In genomic region chr13:109939838-109940237, GRCh38 we compare ENCODE assay signal across 34 cellular contexts.
"Had no signal": no experiment of that assay in that cellular context is flagged by ENCODE, and none has a peak within 500 bp of the region (broad histone marks: within the 10 kb centered on the region; RNA-seq: fewer than 3 reads in every experiment).

No MANE protein-coding gene starts in this region.

- H3K4me1 ChIP-seq: adrenal gland, body of pancreas had no signal

- DNase-seq: activated CD4-positive, alpha-beta T cell treated with anti-CD3 and anti-CD28 coated beads for 36 hours; activated CD4-positive, alpha-beta T cell treated with anti-CD3 and anti-CD28 coated beads, Interleukin-2, amount 10 ng/mL, durations not matched to agents 7 days and 5 days; activated CD4-positive, alpha-beta T cell treated with anti-CD3 and anti-CD28 coated beads, Interleukin-2, amount 50 U/mL, for 48 hours; activated CD4-positive, CD25-positive, alpha-beta regulatory T cell; activated CD4-positive, CD25-positive, alpha-beta regulatory T cell treated with anti-CD3 and anti-CD28 coated beads, Interleukin-2, amount 50 U/mL, for 72 hours; activated CD8-positive, alpha-beta memory T cell treated with anti-CD3 and anti-CD28 coated beads for 24 hours; activated CD8-positive, alpha-beta T cell treated with anti-CD3 and anti-CD28 coated beads for 36 hours; activated effector memory CD4-positive, alpha-beta T cell treated with anti-CD3 and anti-CD28 coated beads, Interleukin-2, amount 50 U/mL, for 16 hours; activated naive CD4-positive, alpha-beta T cell treated with anti-CD3 and anti-CD28 coated beads for 36 hours; activated naive CD8-positive, alpha-beta T cell treated with anti-CD3 and anti-CD28 coated beads for 36 hours; activated naive CD8-positive, alpha-beta T cell treated with anti-CD3 and anti-CD28 coated beads, Interleukin-2, amount 50 U/mL, for 24 hours; activated T-cell treated with anti-CD3 and anti-CD28 coated beads, Interleukin-2, amount 50 U/mL, for 1 hour; activated T-cell treated with anti-CD3 and anti-CD28 coated beads, Interleukin-2, amount 50 U/mL, for 48 hours; adrenal gland; amygdala; aorta; body of pancreas; caudate nucleus; cortex of kidney; dermis blood vessel endothelial cell; effector CD4-positive, alpha-beta T cell; effector memory CD8-positive, alpha-beta T cell; esophagus squamous epithelium; foreskin melanocyte; heart right ventricle; T-helper 1 cell; T-helper 17 cell; T1000 had no signal

- H3K27me3 Mint-ChIP-seq: activated CD4-positive, alpha-beta T cell treated with anti-CD3 and anti-CD28 coated beads, Interleukin-2, amount 10 ng/mL, durations not matched to agents 7 days and 5 days; activated CD8-positive, alpha-beta T cell treated with anti-CD3 and anti-CD28 coated beads for 36 hours; activated naive CD8-positive, alpha-beta T cell treated with anti-CD3 and anti-CD28 coated beads, Interleukin-2, amount 50 U/mL, for 24 hours; effector memory CD8-positive, alpha-beta T cell had no signal

- H3K36me3 Mint-ChIP-seq: activated naive CD4-positive, alpha-beta T cell treated with anti-CD3 and anti-CD28 coated beads, Interleukin-2, amount 50 U/mL, for 24 hours; activated naive CD8-positive, alpha-beta T cell treated with anti-CD3 and anti-CD28 coated beads for 36 hours had no signal

- H3K36me3 ChIP-seq: adrenal gland, esophagus squamous epithelium, gastroesophageal sphincter, heart right ventricle had no signal

- H3K9me3 Mint-ChIP-seq: activated CD4-positive, alpha-beta T cell treated with anti-CD3 and anti-CD28 coated beads, Interleukin-2, amount 10 ng/mL, durations not matched to agents 7 days and 5 days; activated CD8-positive, alpha-beta T cell treated with anti-CD3 and anti-CD28 coated beads for 36 hours; activated naive CD4-positive, alpha-beta T cell treated with anti-CD3 and anti-CD28 coated beads, Interleukin-2, amount 50 U/mL, for 24 hours; activated naive CD8-positive, alpha-beta T cell treated with anti-CD3 and anti-CD28 coated beads for 36 hours; activated naive CD8-positive, alpha-beta T cell treated with anti-CD3 and anti-CD28 coated beads, Interleukin-2, amount 50 U/mL, for 24 hours; activated T-helper 1 cell treated with anti-CD3 and anti-CD28 coated beads, Interleukin-12 subunit alpha, Interleukin-12 subunit beta, Interleukin-2, Interleukin-4 antibody, amounts not matched to agents 30 ng/mL and 10 ng/mL and 1 ng/mL, durations not matched to agents 14 hours and 24 hours and 36 hours; activated T-helper 2 cell treated with anti-CD3 and anti-CD28 coated beads, Interferon-gamma antibody, Interleukin-2, Interleukin-4, amounts not matched to agents 10 μg/mL and 5 μg/mL and 100 μg/mL, durations not matched to agents 14 hours and 24 hours and 36 hours; effector memory CD8-positive, alpha-beta T cell; T-helper 2 cell treated with Interferon-gamma antibody and Interleukin-4, amounts not matched to agents 5 μg/mL and 100 μg/mL, for 36 hours had no signal

- H3K27ac Mint-ChIP-seq: activated CD4-positive, alpha-beta T cell treated with anti-CD3 and anti-CD28 coated beads for 36 hours; activated CD4-positive, alpha-beta T cell treated with anti-CD3 and anti-CD28 coated beads, Interleukin-2, amount 10 ng/mL, durations not matched to agents 7 days and 5 days; activated CD8-positive, alpha-beta T cell treated with anti-CD3 and anti-CD28 coated beads for 36 hours; activated naive CD4-positive, alpha-beta T cell treated with anti-CD3 and anti-CD28 coated beads for 36 hours; activated naive CD4-positive, alpha-beta T cell treated with anti-CD3 and anti-CD28 coated beads, Interleukin-2, amount 50 U/mL, for 24 hours; activated naive CD8-positive, alpha-beta T cell treated with anti-CD3 and anti-CD28 coated beads for 36 hours; activated naive CD8-positive, alpha-beta T cell treated with anti-CD3 and anti-CD28 coated beads, Interleukin-2, amount 50 U/mL, for 24 hours; activated T-helper 1 cell treated with anti-CD3 and anti-CD28 coated beads, Interleukin-12 subunit alpha, Interleukin-12 subunit beta, Interleukin-2, Interleukin-4 antibody, amounts not matched to agents 30 ng/mL and 10 ng/mL and 1 ng/mL, durations not matched to agents 14 hours and 24 hours and 36 hours; activated T-helper 2 cell treated with anti-CD3 and anti-CD28 coated beads, Interferon-gamma antibody, Interleukin-2, Interleukin-4, amounts not matched to agents 10 μg/mL and 5 μg/mL and 100 μg/mL, durations not matched to agents 14 hours and 24 hours and 36 hours; effector memory CD8-positive, alpha-beta T cell; T-helper 17 cell; T-helper 2 cell treated with Interferon-gamma antibody and Interleukin-4, amounts not matched to agents 5 μg/mL and 100 μg/mL, for 36 hours had no signal

- H3K4me1 Mint-ChIP-seq: activated CD4-positive, alpha-beta T cell treated with anti-CD3 and anti-CD28 coated beads for 36 hours; activated CD4-positive, alpha-beta T cell treated with anti-CD3 and anti-CD28 coated beads, Interleukin-2, amount 10 ng/mL, durations not matched to agents 7 days and 5 days; activated naive CD4-positive, alpha-beta T cell treated with anti-CD3 and anti-CD28 coated beads, Interleukin-2, amount 50 U/mL, for 24 hours; activated naive CD8-positive, alpha-beta T cell treated with anti-CD3 and anti-CD28 coated beads for 36 hours; activated naive CD8-positive, alpha-beta T cell treated with anti-CD3 and anti-CD28 coated beads, Interleukin-2, amount 50 U/mL, for 24 hours; T-helper 17 cell had no signal

- H3K4me3 ChIP-seq: adrenal gland, body of pancreas, esophagus squamous epithelium, gastroesophageal sphincter, heart right ventricle had no signal

- H3K27me3 ChIP-seq: adrenal gland, body of pancreas, gastroesophageal sphincter had no signal

- H3K4me3 Mint-ChIP-seq: activated CD4-positive, alpha-beta T cell treated with anti-CD3 and anti-CD28 coated beads for 36 hours; activated CD4-positive, alpha-beta T cell treated with anti-CD3 and anti-CD28 coated beads, Interleukin-2, amount 10 ng/mL, durations not matched to agents 7 days and 5 days; activated CD8-positive, alpha-beta T cell treated with anti-CD3 and anti-CD28 coated beads for 36 hours; activated naive CD4-positive, alpha-beta T cell treated with anti-CD3 and anti-CD28 coated beads for 36 hours; activated naive CD4-positive, alpha-beta T cell treated with anti-CD3 and anti-CD28 coated beads, Interleukin-2, amount 50 U/mL, for 24 hours; activated naive CD8-positive, alpha-beta T cell treated with anti-CD3 and anti-CD28 coated beads for 36 hours; activated naive CD8-positive, alpha-beta T cell treated with anti-CD3 and anti-CD28 coated beads, Interleukin-2, amount 50 U/mL, for 24 hours; activated T-helper 1 cell treated with anti-CD3 and anti-CD28 coated beads, Interleukin-12 subunit alpha, Interleukin-12 subunit beta, Interleukin-2, Interleukin-4 antibody, amounts not matched to agents 30 ng/mL and 10 ng/mL and 1 ng/mL, durations not matched to agents 14 hours and 24 hours and 36 hours; effector memory CD8-positive, alpha-beta T cell; T-helper 17 cell; T-helper 2 cell treated with Interferon-gamma antibody and Interleukin-4, amounts not matched to agents 5 μg/mL and 100 μg/mL, for 36 hours had no signal

- H3K27ac ChIP-seq: adrenal gland, body of pancreas, epithelial cell of prostate, esophagus squamous epithelium, gastroesophageal sphincter, heart right ventricle had no signal

- ATAC-seq: activated CD4-positive, alpha-beta T cell treated with anti-CD3 and anti-CD28 coated beads for 36 hours; activated CD8-positive, alpha-beta T cell treated with anti-CD3 and anti-CD28 coated beads for 36 hours; activated naive CD8-positive, alpha-beta T cell treated with anti-CD3 and anti-CD28 coated beads, Interleukin-2, amount 50 U/mL, for 24 hours; body of pancreas; effector memory CD8-positive, alpha-beta T cell; gastroesophageal sphincter; heart right ventricle; T-helper 17 cell had no signal

- H3K9me3 ChIP-seq: adrenal gland, body of pancreas, esophagus squamous epithelium, gastroesophageal sphincter had no signal
